Comparison of ENCODE assay signal across 8 cellular contexts in the genomic region with DNA sequence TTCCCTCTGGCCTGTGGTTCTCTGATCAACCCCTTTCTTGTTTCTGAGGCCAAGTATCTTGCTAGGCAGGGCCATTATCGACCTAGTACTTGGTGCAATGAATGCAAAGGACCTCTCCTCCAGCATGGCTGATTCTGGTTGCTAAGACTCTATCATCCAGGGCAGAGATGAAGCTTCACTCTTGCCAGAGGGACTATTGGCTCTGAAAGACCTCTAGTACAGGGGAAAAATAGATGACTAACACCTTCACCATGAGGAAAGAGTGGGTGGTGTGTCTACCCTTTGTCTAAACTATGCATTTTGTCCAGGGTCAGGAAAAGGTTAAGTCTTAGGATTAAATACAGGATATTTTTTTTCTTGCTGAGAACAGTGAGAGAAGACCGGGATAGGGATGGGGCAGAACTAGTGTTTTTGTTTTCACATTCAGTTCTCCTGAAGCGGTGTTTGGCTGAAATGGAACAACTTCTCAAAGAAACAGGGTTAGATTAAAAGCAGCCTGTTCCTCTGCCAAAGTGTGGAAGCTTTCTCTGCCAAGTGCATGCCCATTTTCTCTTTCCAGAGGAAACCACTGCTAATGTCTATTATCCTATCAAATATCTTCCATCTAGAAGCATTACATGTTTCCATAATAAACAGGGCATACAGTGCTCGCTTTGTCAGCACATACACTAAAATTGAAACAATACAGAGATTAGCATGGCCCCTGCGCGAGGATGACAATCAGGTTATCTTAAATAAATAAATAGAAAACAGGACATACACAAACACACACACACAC. TPM values are rescaled to one million over a fixed set of nuclear protein-coding genes. Genes with fewer than 3 reads are reported as not detected.
DNase-seq lines count a peak whose midpoint lies in the region; ATAC-seq and TF ChIP-seq lines count a peak whose summit lies in the region.

No MANE protein-coding gene starts in this region.

- no peak for TF ChIP-seq POLR2A in thyroid gland (IDR thresholded peaks at IDR 0.05)

- H3K27me3 ChIP-seq in colonic mucosa: no peaks in the 10 kb centered on the region
- H3K27me3 ChIP-seq in mucosa of stomach (ENCODE audit: control insufficient read depth, insufficient read depth, low read length): no peaks in the 10 kb centered on the region
- no peaks in the 10 kb centered on the region for H3K27me3 ChIP-seq in thyroid gland

- H3K9ac ChIP-seq in colonic mucosa (ENCODE audit: low read depth in 2 of 2, low read length in 2 of 2) (no peak overlapping the region), mucosa of stomach (ENCODE audit: low read length) (peak overlapping the region; percentile 7)

- no peak for ATAC-seq in GM21381 (IDR thresholded peaks at IDR 0.05; ENCODE audit: unreplicated experiment)

- peak overlapping the region; percentile 94 for H3K27ac ChIP-seq in colonic mucosa
- H3K27ac ChIP-seq in thyroid gland: peak overlapping the region in 1 of 3 donors; percentile 6

- DNase-seq in AG10803 (ENCODE audit: low read depth) (peak; percentile 74), NCI-H226 (peak; percentile 57), colonic mucosa (no peak), KG1 (lab: John Stamatoyannopoulos, UW) (no peak), thyroid gland (no peak), GDM1 (lab: John Stamatoyannopoulos, UW) (no peak)

- H3K4me3 ChIP-seq in AG10803 (ENCODE audit: low read length): no peak overlapping the region
- H3K4me3 ChIP-seq in colonic mucosa: no peak overlapping the region
- H3K4me3 ChIP-seq in mucosa of stomach (ENCODE audit: low read length): no peak overlapping the region
- no peak overlapping the region for H3K4me3 ChIP-seq in thyroid gland (replicated peaks in 1 of 3)

- WGBS in thyroid gland, 2 donors: 68 to 80% methylated on average over 6 of the region's 6 CpGs

- no peaks in the 10 kb centered on the region for H3K36me3 ChIP-seq in colonic mucosa
- peaks cover 7% of the 10 kb centered on the region for H3K36me3 ChIP-seq in mucosa of stomach (ENCODE audit: control insufficient read depth, insufficient read depth, low read length)
- H3K36me3 ChIP-seq in thyroid gland: peaks cover 21 to 22% of the 10 kb centered on the region in 2 donors

- TF ChIP-seq CTCF in AG10803 (conservative IDR thresholded peaks at IDR 0.05; ENCODE audit: low read length): no peak
- TF ChIP-seq CTCF in colonic mucosa (IDR thresholded peaks at IDR 0.05): no peak
- TF ChIP-seq CTCF in thyroid gland (IDR thresholded peaks at IDR 0.05): no peak

- H3K9me3 ChIP-seq in colonic mucosa (no peaks in the 10 kb centered on the region), mucosa of stomach (ENCODE audit: control insufficient read depth, low read length) (no peaks in the 10 kb centered on the region), thyroid gland (no peaks in the 10 kb centered on the region)

- intact Hi-C loops in colonic mucosa (cut with DNase I) (no loop called here), thyroid gland (cut with DNase I) (no loop called here)

- peaks cover 19% of the 10 kb centered on the region for H3K4me1 ChIP-seq in colonic mucosa
- H3K4me1 ChIP-seq in mucosa of stomach (ENCODE audit: control insufficient read depth, insufficient read depth, low read length): peaks cover 82% of the 10 kb centered on the region
- H3K4me1 ChIP-seq in thyroid gland: peaks cover 26 to 36% of the 10 kb centered on the region in 2 donors

RNA-seq across cellular contexts. Expression of a gene that starts 5.0 kb away (rescaled TPM):
- 10 to 100 TPM; 39.7 to 55.1 TPM for total RNA-seq in colonic mucosa
- total RNA-seq in thyroid gland: 10 to 100 TPM in 3 of 4 donors, 1 to 10 TPM in 1; 5.8 to 25.7 (median 14.4) TPM

RNA-seq across cellular contexts. Expression of a gene that starts 23.8 kb away (rescaled TPM):
- 10 to 100 TPM in 1 of 2 donors, 1 to 10 TPM in 1; 2.0 to 10.3 TPM for total RNA-seq in colonic mucosa
- total RNA-seq in thyroid gland: 10 to 100 TPM; 26.6 to 59.1 (median 30.4) TPM

RNA-seq across cellular contexts. Expression of a gene that starts 33.4 kb away (rescaled TPM):
- total RNA-seq in colonic mucosa (1 to 10 TPM; 5.8 to 9.4 TPM), thyroid gland (10 to 100 TPM; 14.8 to 25.5 (median 18.8) TPM)

RNA-seq across cellular contexts. Expression of a gene that starts 51.2 kb away (rescaled TPM):
- total RNA-seq in colonic mucosa (not detected), thyroid gland (1 to 10 TPM in 1 of 4 donors, not detected in 3; 1.5 TPM)

Comparison
In these comparisons a context has a peak if more than half of its experiments do, and no peak if none do; other contexts are left out.
1. DNase-seq: peak in AG10803 (single experiment) and NCI-H226 (single experiment); none in colonic mucosa (single experiment), KG1 (single experiment), thyroid gland (0 of 2) and GDM1 (single experiment).